In genomic region chr3:156359337-156359736, GRCh38 we compare ENCODE assay signal across 1 cellular context.
TF ChIP-seq lines count a peak whose summit lies in the region.

No MANE protein-coding gene starts in this region.

TF ChIP-seq in SK-N-SH treated with all-trans-retinoic acid at 6 μM for 48 hours, 23 proteins besides CTCF, POLR2A, EP300 and RAD21 (continued from another document):
- TF ChIP-seq POU6F1 (CRISPR knock-in tag; IDR thresholded peaks at IDR 0.05; ENCODE audit: borderline replicate concordance, low read depth) (no peak), BACH2 (CRISPR knock-in tag; IDR thresholded peaks at IDR 0.05; ENCODE audit: borderline replicate concordance) (no peak), CREB5 (CRISPR knock-in tag; IDR thresholded peaks at IDR 0.05; ENCODE audit: low read depth) (no peak), RARB (CRISPR knock-in tag; IDR thresholded peaks at IDR 0.05) (no peak), GLIS3 (CRISPR knock-in tag; IDR thresholded peaks at IDR 0.05) (no peak)
- TF ChIP-seq, protein P1, sequence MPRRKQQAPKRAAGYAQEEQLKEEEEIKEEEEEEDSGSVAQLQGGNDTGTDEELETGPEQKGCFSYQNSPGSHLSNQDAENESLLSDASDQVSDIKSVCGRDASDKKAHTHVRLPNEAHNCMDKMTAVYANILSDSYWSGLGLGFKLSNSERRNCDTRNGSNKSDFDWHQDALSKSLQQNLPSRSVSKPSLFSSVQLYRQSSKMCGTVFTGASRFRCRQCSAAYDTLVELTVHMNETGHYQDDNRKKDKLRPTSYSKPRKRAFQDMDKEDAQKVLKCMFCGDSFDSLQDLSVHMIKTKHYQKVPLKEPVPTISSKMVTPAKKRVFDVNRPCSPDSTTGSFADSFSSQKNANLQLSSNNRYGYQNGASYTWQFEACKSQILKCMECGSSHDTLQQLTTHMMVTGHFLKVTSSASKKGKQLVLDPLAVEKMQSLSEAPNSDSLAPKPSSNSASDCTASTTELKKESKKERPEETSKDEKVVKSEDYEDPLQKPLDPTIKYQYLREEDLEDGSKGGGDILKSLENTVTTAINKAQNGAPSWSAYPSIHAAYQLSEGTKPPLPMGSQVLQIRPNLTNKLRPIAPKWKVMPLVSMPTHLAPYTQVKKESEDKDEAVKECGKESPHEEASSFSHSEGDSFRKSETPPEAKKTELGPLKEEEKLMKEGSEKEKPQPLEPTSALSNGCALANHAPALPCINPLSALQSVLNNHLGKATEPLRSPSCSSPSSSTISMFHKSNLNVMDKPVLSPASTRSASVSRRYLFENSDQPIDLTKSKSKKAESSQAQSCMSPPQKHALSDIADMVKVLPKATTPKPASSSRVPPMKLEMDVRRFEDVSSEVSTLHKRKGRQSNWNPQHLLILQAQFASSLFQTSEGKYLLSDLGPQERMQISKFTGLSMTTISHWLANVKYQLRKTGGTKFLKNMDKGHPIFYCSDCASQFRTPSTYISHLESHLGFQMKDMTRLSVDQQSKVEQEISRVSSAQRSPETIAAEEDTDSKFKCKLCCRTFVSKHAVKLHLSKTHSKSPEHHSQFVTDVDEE (CRISPR knock-in tag; IDR thresholded peaks at IDR 0.05): no peak
